Comparison of ENCODE assay signal across 20 cellular contexts in genomic region chr5:68446070-68446357, GRCh38.
"Had no signal": no experiment of that assay in that cellular context is flagged by ENCODE, and none has a peak within 500 bp of the region (broad histone marks: within the 10 kb centered on the region; RNA-seq: fewer than 3 reads in every experiment).

No MANE protein-coding gene starts in this region.

- H3K27me3 ChIP-seq: gastroesophageal sphincter, thyroid gland had no signal

- H3K9me3 ChIP-seq: gastroesophageal sphincter, lower lobe of right lung, prostate gland, thyroid gland had no signal

- H3K4me3 Mint-ChIP-seq: activated naive CD8-positive, alpha-beta T cell; activated T-cell treated with anti-CD3 and anti-CD28 coated beads, Interleukin-2, amount 50 U/mL, for 24 hours; activated T-helper 17 cell treated with anti-CD3 and anti-CD28 coated beads, Interleukin-2, amount 50 U/mL, for 72 hours; naive thymus-derived CD8-positive, alpha-beta T cell; WTC11 had no signal

- DNase-seq: activated CD8-positive, alpha-beta memory T cell treated with anti-CD3 and anti-CD28 coated beads for 24 hours; activated CD8-positive, alpha-beta memory T cell treated with anti-CD3 and anti-CD28 coated beads, Interleukin-2, amount 50 U/mL, for 4 hours; activated T-cell treated with anti-CD3 and anti-CD28 coated beads, Interleukin-2, amount 50 U/mL, for 24 hours; cerebellar nuclear complex; head of caudate nucleus; islet precursor cell; left colon; lower lobe of right lung; naive thymus-derived CD8-positive, alpha-beta T cell; stimulated activated CD4-positive, alpha-beta T cell treated with anti-CD3 and anti-CD28 coated beads, Interleukin-4, amount 100 ng/mL, for 24 hours; stimulated activated naive CD4-positive, alpha-beta T cell treated with Interleukin-2 at 50 U/mL for 16 hours; T-helper 1 cell; T-helper 9 cell; thyroid gland had no signal

- H3K27me3 Mint-ChIP-seq: activated naive CD8-positive, alpha-beta T cell; activated T-cell treated with anti-CD3 and anti-CD28 coated beads, Interleukin-2, amount 50 U/mL, for 24 hours; activated T-helper 17 cell treated with anti-CD3 and anti-CD28 coated beads, Interleukin-2, amount 50 U/mL, for 72 hours had no signal

- H3K27ac ChIP-seq: coronary artery, gastroesophageal sphincter, lower lobe of right lung, prostate gland, thyroid gland had no signal

- H3K27ac Mint-ChIP-seq: activated naive CD8-positive, alpha-beta T cell; activated T-cell treated with anti-CD3 and anti-CD28 coated beads, Interleukin-2, amount 50 U/mL, for 24 hours; activated T-helper 17 cell treated with anti-CD3 and anti-CD28 coated beads, Interleukin-2, amount 50 U/mL, for 72 hours; naive thymus-derived CD8-positive, alpha-beta T cell; WTC11 had no signal

- ATAC-seq: activated T-helper 17 cell treated with anti-CD3 and anti-CD28 coated beads, Interleukin-2, amount 50 U/mL, for 72 hours; gastroesophageal sphincter; left colon; lower lobe of right lung; naive thymus-derived CD8-positive, alpha-beta T cell; WTC11 had no signal

- H3K36me3 ChIP-seq: gastroesophageal sphincter, lower lobe of right lung, prostate gland, thyroid gland had no signal

- H3K36me3 Mint-ChIP-seq: activated naive CD8-positive, alpha-beta T cell; naive thymus-derived CD8-positive, alpha-beta T cell; WTC11 had no signal

- H3K9me3 Mint-ChIP-seq: activated T-cell treated with anti-CD3 and anti-CD28 coated beads, Interleukin-2, amount 50 U/mL, for 24 hours; activated T-helper 17 cell treated with anti-CD3 and anti-CD28 coated beads, Interleukin-2, amount 50 U/mL, for 72 hours; naive thymus-derived CD8-positive, alpha-beta T cell had no signal

- H3K4me3 ChIP-seq: coronary artery, gastroesophageal sphincter, lower lobe of right lung, prostate gland, thyroid gland had no signal
